Comparison of ENCODE assay signal across 10 cellular contexts in the genomic region with DNA sequence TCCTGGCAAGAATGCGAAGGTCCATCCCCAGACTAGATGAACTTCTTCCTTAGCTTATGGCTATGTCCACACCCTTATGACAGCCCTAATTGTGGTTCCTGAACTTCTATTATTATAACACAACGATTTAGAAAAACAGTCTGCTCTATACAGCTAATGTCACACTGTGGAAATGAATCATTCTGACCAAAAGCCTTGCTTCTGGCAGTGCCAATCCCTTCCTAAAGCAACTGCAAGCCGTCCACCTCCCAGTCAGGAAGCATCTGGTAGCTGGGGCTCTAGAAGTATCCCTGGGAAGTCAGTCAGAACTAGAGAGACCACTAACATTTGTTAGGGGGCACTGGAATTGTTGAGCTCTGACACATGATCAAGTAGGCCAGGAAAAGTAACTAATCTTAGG. TPM values are rescaled to one million over a fixed set of nuclear protein-coding genes. Genes with fewer than 3 reads are reported as not detected.
DNase-seq lines count a peak whose midpoint lies in the region; ATAC-seq and TF ChIP-seq lines count a peak whose summit lies in the region.
"Had no signal": no experiment of that assay in that cellular context is flagged by ENCODE, and none has a peak within 500 bp of the region (broad histone marks: within the 10 kb centered on the region; RNA-seq: fewer than 3 reads in every experiment).

No MANE protein-coding gene starts in this region.

- peak overlapping the region in 1 of 2 donors; percentile 16 for H3K27ac ChIP-seq in breast epithelium
- peak overlapping the region; percentile 54 for H3K27ac ChIP-seq in suprapubic skin
- H3K27ac ChIP-seq in aorta (ENCODE audit: low read depth in 1 of 2, low read length in 2 of 2), result no peak overlapping the region
- H3K27ac ChIP-seq: C4-2B had no signal

- H3K27me3 ChIP-seq in breast epithelium, result no peaks in the 10 kb centered on the region
- H3K27me3 ChIP-seq in suprapubic skin, result no peaks in the 10 kb centered on the region
- no peaks in the 10 kb centered on the region for H3K27me3 ChIP-seq in aorta (ENCODE audit: control insufficient read depth in 1 of 2, insufficient read depth in 2 of 2, low read length in 1 of 2)

- ATAC-seq in aorta (ENCODE audit: low FRiP score), result no peak

- H3K9me3 Mint-ChIP-seq in MCF 10A (ENCODE audit: unreplicated experiment) (no peaks in the 10 kb centered on the region), progenitor cell of endocrine pancreas (ENCODE audit: low read depth) (no peaks in the 10 kb centered on the region)
- no peaks in the 10 kb centered on the region for H3K9me3 Mint-ChIP-seq in activated CD4-positive, alpha-beta memory T cell treated with anti-CD3 and anti-CD28 coated beads for 36 hours

- POLR2A ChIA-PET in MCF 10A (lab: Yijun Ruan, JAX), result interaction anchor here (1.2 kb wide), 1 partner anchor 14 kb away, joined by 5 read pairs; no protein-coding TSS in a partner anchor
- POLR2A ChIA-PET in activated CD4-positive, alpha-beta memory T cell treated with anti-CD3 and anti-CD28 coated beads for 36 hours (lab: Charles Lee), result interaction anchor here (1.0 kb wide), 1 partner anchor 76 kb away, joined by 5 read pairs; no protein-coding TSS in a partner anchor

- WGBS in suprapubic skin, result 57% methylated on average over 3 of the region's 3 CpGs
- 43 to 60% methylated on average over 3 of the region's 3 CpGs for WGBS in aorta, 2 donors

- H3K36me3 ChIP-seq in breast epithelium (no peaks in the 10 kb centered on the region), suprapubic skin (no peaks in the 10 kb centered on the region), aorta (ENCODE audit: control insufficient read depth in 1 of 2, insufficient read depth in 2 of 2, low read length in 1 of 2) (no peaks in the 10 kb centered on the region)

- H3K27me3 Mint-ChIP-seq in MCF 10A (ENCODE audit: insufficient read depth, unreplicated experiment) (no peaks in the 10 kb centered on the region), progenitor cell of endocrine pancreas (no peaks in the 10 kb centered on the region)
- no peaks in the 10 kb centered on the region for H3K27me3 Mint-ChIP-seq in activated CD4-positive, alpha-beta memory T cell treated with anti-CD3 and anti-CD28 coated beads for 36 hours

- peaks cover 0 to 6% of the 10 kb centered on the region in 2 donors for H3K4me1 ChIP-seq in breast epithelium
- H3K4me1 ChIP-seq in suprapubic skin, result peaks cover 36% of the 10 kb centered on the region
- H3K4me1 ChIP-seq in aorta (ENCODE audit: control insufficient read depth in 1 of 2, insufficient read depth in 2 of 2, low read length in 2 of 2), result no peaks in the 10 kb centered on the region

- H3K27ac Mint-ChIP-seq in MCF 10A (ENCODE audit: low read depth, unreplicated experiment) (peak overlapping the region; percentile 74), progenitor cell of endocrine pancreas (no peak overlapping the region)
- peak overlapping the region; percentile 34 for H3K27ac Mint-ChIP-seq in activated CD4-positive, alpha-beta memory T cell treated with anti-CD3 and anti-CD28 coated beads for 36 hours

- intact Hi-C loops in MCF 10A (cut with micrococcal nuclease), result no loop called here
- intact Hi-C loops in breast epithelium (cut with DNase I; ENCODE audit: low total_unique reads), result no loop called here
- intact Hi-C loops in activated CD4-positive, alpha-beta memory T cell treated with anti-CD3 and anti-CD28 coated beads for 36 hours (cut with micrococcal nuclease), result loop anchor here (2.0 to 5.0 kb wide), 4 partner anchors 13 to 194 kb away; a partner anchor contains a TSS
- intact Hi-C loops in aorta (cut with DNase I), result no loop called here

- no peak for TF ChIP-seq CTCF in MCF 10A (IDR thresholded peaks at IDR 0.05; ENCODE audit: unreplicated experiment)
- TF ChIP-seq CTCF in breast epithelium (IDR thresholded peaks at IDR 0.05), result no peak
- TF ChIP-seq CTCF in suprapubic skin (IDR thresholded peaks at IDR 0.05), result no peak
- TF ChIP-seq CTCF in progenitor cell of endocrine pancreas (IDR thresholded peaks at IDR 0.05; ENCODE audit: unreplicated experiment), result no peak

- DNase-seq in MCF 10A (ENCODE audit: unreplicated experiment) (peak; percentile 46), breast epithelium (ENCODE audit: low spot score in 2 of 2) (no peak), glomerular visceral epithelial cell (ENCODE audit: extremely low spot score) (peak; percentile 58), suprapubic skin (ENCODE audit: low spot score in 2 of 2) (no peak), progenitor cell of endocrine pancreas (ENCODE audit: low spot score, unreplicated experiment) (no peak), aorta (no peak)
- no peak for DNase-seq in activated CD4-positive, alpha-beta memory T cell treated with anti-CD3 and anti-CD28 coated beads for 36 hours
- no peak for DNase-seq in central memory CD4-positive, alpha-beta T cell
- DNase-seq: NCI-H510A had no signal

- CTCF ChIA-PET in MCF 10A (lab: Yijun Ruan, JAX), result interaction anchor here (0.6 to 0.9 kb wide), 2 partner anchors 11 to 71 kb away, joined by 3 to 4 read pairs; no protein-coding TSS in a partner anchor
- CTCF ChIA-PET in activated CD4-positive, alpha-beta memory T cell treated with anti-CD3 and anti-CD28 coated beads for 36 hours (lab: Charles Lee), result interaction anchor here (1.2 kb wide), 1 partner anchor 18 kb away, joined by 6 read pairs; no protein-coding TSS in a partner anchor

- no TSS peak for BruUV-seq in MCF 10A (replicated peaks; lab: Mats Ljungman, UMichigan)

- H3K4me3 ChIP-seq in breast epithelium (no peak overlapping the region), suprapubic skin (no peak overlapping the region), aorta (ENCODE audit: low read length in 2 of 2) (no peak overlapping the region)

- TF ChIP-seq EP300 in suprapubic skin (IDR thresholded peaks at IDR 0.05), result no peak

- H3K4me1 Mint-ChIP-seq in MCF 10A (ENCODE audit: insufficient read depth, unreplicated experiment), result peaks cover 38% of the 10 kb centered on the region
- peaks cover 73% of the 10 kb centered on the region for H3K4me1 Mint-ChIP-seq in activated CD4-positive, alpha-beta memory T cell treated with anti-CD3 and anti-CD28 coated beads for 36 hours (ENCODE audit: low read depth)
- peaks cover 10% of the 10 kb centered on the region for H3K4me1 Mint-ChIP-seq in progenitor cell of endocrine pancreas (ENCODE audit: low read depth)

- H3K36me3 Mint-ChIP-seq in MCF 10A (ENCODE audit: insufficient read depth, unreplicated experiment) (no peaks in the 10 kb centered on the region), progenitor cell of endocrine pancreas (ENCODE audit: insufficient read depth) (peaks cover 1% of the 10 kb centered on the region)
- H3K36me3 Mint-ChIP-seq in activated CD4-positive, alpha-beta memory T cell treated with anti-CD3 and anti-CD28 coated beads for 36 hours, result no peaks in the 10 kb centered on the region

- H3K9me3 ChIP-seq in breast epithelium, result no peaks in the 10 kb centered on the region
- no peaks in the 10 kb centered on the region for H3K9me3 ChIP-seq in suprapubic skin
- no peaks in the 10 kb centered on the region for H3K9me3 ChIP-seq in aorta (ENCODE audit: control insufficient read depth, low read length)

- TF ChIP-seq POLR2A in breast epithelium (IDR thresholded peaks at IDR 0.05) (no peak), suprapubic skin (IDR thresholded peaks at IDR 0.05) (no peak)

- H3K4me3 Mint-ChIP-seq in MCF 10A (ENCODE audit: unreplicated experiment) (no peak overlapping the region), progenitor cell of endocrine pancreas (ENCODE audit: low read depth) (no peak overlapping the region)
- H3K4me3 Mint-ChIP-seq in activated CD4-positive, alpha-beta memory T cell treated with anti-CD3 and anti-CD28 coated beads for 36 hours, result no peak overlapping the region

RNA-seq across cellular contexts. Expression of a gene that starts 45.0 kb away (rescaled TPM):
- 28.9 and 35.7 TPM in 2 replicates for total RNA-seq in MCF 10A (2022)
- total RNA-seq in breast epithelium, result 10 to 100 TPM; 34.1 to 77.4 (median 34.4) TPM
- 10 to 100 TPM; 32.4 to 37.8 TPM for total RNA-seq in activated CD4-positive, alpha-beta memory T cell treated with anti-CD3 and anti-CD28 coated beads for 36 hours
- 10 to 100 TPM; 37.4 to 73.7 (median 47.0) TPM for total RNA-seq in suprapubic skin
- total RNA-seq in progenitor cell of endocrine pancreas, result 24.9 and 31.0 TPM in 2 replicates
- total RNA-seq in aorta, result 10 to 100 TPM; 34.5 to 42.1 TPM
- polyA plus RNA-seq in aorta, result 1 to 10 TPM; 5.7 to 9.5 TPM

Comparison
In these comparisons a context has a peak if more than half of its experiments do, and no peak if none do; other contexts are left out.
1. DNase-seq: peak in MCF 10A (single experiment) and glomerular visceral epithelial cell (single experiment); none in breast epithelium (0 of 2), activated CD4-positive, alpha-beta memory T cell treated with anti-CD3 and anti-CD28 coated beads for 36 hours (single experiment), suprapubic skin (0 of 2), progenitor cell of endocrine pancreas (single experiment), aorta (0 of 2) and central memory CD4-positive, alpha-beta T cell (single experiment).